11 cellular contexts compared by ENCODE assay signal in genomic region chr5:159061186-159061796, GRCh38. TPM values are rescaled to one million over a fixed set of nuclear protein-coding genes. Genes with fewer than 3 reads are reported as not detected.
A peak's percentile ranks its signal among the peaks of the same experiment; 100 is the strongest.
DNase-seq lines count a peak whose midpoint lies in the region; ATAC-seq and TF ChIP-seq lines count a peak whose summit lies in the region.
"Had no signal": no experiment of that assay in that cellular context is flagged by ENCODE, and none has a peak within 500 bp of the region (broad histone marks: within the 10 kb centered on the region; RNA-seq: fewer than 3 reads in every experiment).

No MANE protein-coding gene starts in this region.

- H3K27ac ChIP-seq in ascending aorta (peak overlapping the region; percentile 87 to 90), heart right ventricle (peak overlapping the region in 9 of 10 donors; percentile 29 to 86 (median 63)), skeletal muscle tissue (ENCODE audit: low read depth, low read length) (peak overlapping the region; percentile 36)

- ATAC-seq in heart right ventricle (peak; percentile 77 to 95 (median 88)), HG02798 (IDR thresholded peaks at IDR 0.05; ENCODE audit: poor library complexity, unreplicated experiment) (no peak), HG03342 (IDR thresholded peaks at IDR 0.05; ENCODE audit: unreplicated experiment) (no peak)
- ATAC-seq: effector memory CD8-positive, alpha-beta T cell had no signal

- 18 to 19% methylated on average over 15 of the region's 15 CpGs for WGBS in heart right ventricle, 2 donors

- H3K27me3 ChIP-seq in ascending aorta, result no peaks in the 10 kb centered on the region
- H3K27me3 ChIP-seq in heart right ventricle, result peaks cover 0 to 4% (median 0%) of the 10 kb centered on the region in 7 donors
- H3K27me3 ChIP-seq in skeletal muscle tissue (ENCODE audit: control insufficient read depth in 3 of 3, insufficient read depth in 3 of 3, low read length in 3 of 3), result peaks cover 0 to 6% (median 0%) of the 10 kb centered on the region in 3 donors

- intact Hi-C loops in ascending aorta (cut with DNase I), result no loop called here
- intact Hi-C loops in heart right ventricle (cut with DNase I), result loop anchor here in 1 of 10 donors (5.0 kb wide), 1 partner anchor 36 kb away; the partner anchor contains the start of gene EBF1

- H3K4me1 ChIP-seq in ascending aorta, result peaks cover 3 to 50% of the 10 kb centered on the region in 2 donors
- H3K4me1 ChIP-seq in heart right ventricle, result peaks cover 0 to 68% (median 41%) of the 10 kb centered on the region in 9 donors
- peaks cover 3 to 10% (median 3%) of the 10 kb centered on the region in 3 donors for H3K4me1 ChIP-seq in skeletal muscle tissue (ENCODE audit: control insufficient read depth in 3 of 3, insufficient read depth in 3 of 3, low read length in 3 of 3)

- H3K9me3 ChIP-seq in ascending aorta (no peaks in the 10 kb centered on the region), heart right ventricle (no peaks in the 10 kb centered on the region), skeletal muscle tissue (ENCODE audit: control insufficient read depth in 3 of 3, low read length in 3 of 3) (no peaks in the 10 kb centered on the region)

- peak; percentile 84 for DNase-seq in GM03348 (ENCODE audit: low spot score)
- DNase-seq in ascending aorta (ENCODE audit: low spot score in 2 of 2), result peak in 1 of 2 donors; percentile 90
- peak; percentile 52 to 64 for DNase-seq in heart right ventricle
- DNase-seq in NCI-H2029 treated with DMSO at 0.1 percent for 48 hours (lab: John Stamatoyannopoulos, UW), result no peak
- DNase-seq in DMS79 treated with DMSO at 0.1 percent for 48 hours (lab: John Stamatoyannopoulos, UW), result no peak
- DNase-seq: activated CD4-positive, alpha-beta T cell treated with anti-CD3 and anti-CD28 coated beads, Interleukin-2, amount 10 ng/mL, durations not matched to agents 7 days and 5 days; effector memory CD8-positive, alpha-beta T cell; NCI-H2107 had no signal

- TF ChIP-seq CTCF in ascending aorta (IDR thresholded peaks at IDR 0.05), result no peak
- no peak for TF ChIP-seq CTCF in heart right ventricle (IDR thresholded peaks at IDR 0.05)

- H3K4me3 ChIP-seq in ascending aorta, result peak overlapping the region; percentile 45 to 59
- H3K4me3 ChIP-seq in heart right ventricle, result peak overlapping the region in 8 of 10 donors; percentile 8 to 43 (median 32)
- H3K4me3 ChIP-seq in skeletal muscle tissue (ENCODE audit: low read length in 3 of 3), result peak overlapping the region in 1 of 3 donors; percentile 20

- H3K9ac ChIP-seq in skeletal muscle tissue (ENCODE audit: low read depth in 1 of 3, low read length in 3 of 3), result peak overlapping the region in 1 of 3 donors; percentile 5

- H3K36me3 ChIP-seq in ascending aorta, result no peaks in the 10 kb centered on the region
- no peaks in the 10 kb centered on the region for H3K36me3 ChIP-seq in heart right ventricle
- no peaks in the 10 kb centered on the region for H3K36me3 ChIP-seq in skeletal muscle tissue (ENCODE audit: control insufficient read depth in 3 of 3, insufficient read depth in 3 of 3, low read length in 3 of 3)

RNA-seq across cellular contexts. Expression of gene EBF1, which starts 38.4 kb away (rescaled TPM):
- total RNA-seq in ascending aorta (93.6 TPM), heart right ventricle (10 to 100 TPM in 6 of 10 donors, 1 to 10 TPM in 4; 8.5 to 16.1 (median 11.0) TPM), skeletal muscle tissue (18.8 TPM)
- polyA plus RNA-seq in heart right ventricle, result 10 to 100 TPM in 1 of 2 donors, 1 to 10 TPM in 1; 3.2 to 10.1 TPM

Comparison
In these comparisons a context has a peak if more than half of its experiments do, and no peak if none do; other contexts are left out.
1. DNase-seq: peak in GM03348 (single experiment) and heart right ventricle (2 of 2); none in NCI-H2029 treated with DMSO at 0.1 percent for 48 hours (single experiment) and DMS79 treated with DMSO at 0.1 percent for 48 hours (single experiment).
2. H3K27ac ChIP-seq: peak in every context shown above with its lines; median percentile 88 in ascending aorta; 63 in heart right ventricle; 36 in skeletal muscle tissue.
3. ATAC-seq: peak in heart right ventricle (8 of 8); none in HG02798 (single experiment) and HG03342 (single experiment).